8 cellular contexts compared by ENCODE assay signal in the genomic region with DNA sequence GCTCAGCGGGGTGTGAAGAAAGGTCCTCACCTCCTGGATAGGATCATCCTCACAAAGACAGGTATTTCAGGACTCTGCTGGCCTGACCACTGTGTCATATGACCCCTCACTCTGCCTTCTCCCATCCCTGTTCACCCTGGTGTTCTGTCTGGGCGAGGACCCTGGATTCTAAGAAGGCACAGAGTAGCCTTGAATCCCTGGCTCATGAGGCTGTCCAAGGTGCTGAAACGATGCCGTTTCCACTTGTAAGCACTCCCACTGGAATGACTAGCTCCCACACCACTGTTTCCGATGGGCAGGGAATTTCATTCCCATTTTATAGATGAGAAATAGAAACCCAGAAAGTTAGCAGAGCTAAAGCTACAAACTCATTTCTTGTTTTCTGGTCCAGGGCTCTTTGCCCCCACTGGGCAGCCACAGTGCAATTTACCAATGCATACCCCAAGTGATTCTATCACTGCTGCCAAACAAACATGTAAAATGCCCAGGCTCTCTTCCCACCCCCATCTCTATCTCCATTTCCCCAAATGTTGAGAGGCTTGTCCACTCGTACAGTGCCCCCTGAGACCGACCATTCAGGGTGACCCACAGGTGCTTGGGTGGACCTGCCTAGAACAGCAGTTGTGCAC.
DNase-seq lines count a peak whose midpoint lies in the region; ATAC-seq, FAIRE-seq and TF ChIP-seq lines count a peak whose summit lies in the region.

No MANE protein-coding gene starts in this region.

- H3K36me3 ChIP-seq in HepG2 (replicated peaks in 1 of 2; ENCODE audit: control insufficient read depth in 1 of 2, insufficient read depth in 2 of 2, low read length in 2 of 2) (no peaks in the 10 kb centered on the region), right lobe of liver (no peaks in the 10 kb centered on the region), SK-N-SH (replicated peaks in 1 of 2; ENCODE audit: control insufficient read depth in 1 of 2, insufficient read depth in 2 of 2, low read length in 1 of 2) (no peaks in the 10 kb centered on the region), thyroid gland (no peaks in the 10 kb centered on the region)

- TF ChIP-seq EP300 in HepG2 (IDR thresholded peaks at IDR 0.05; ENCODE audit: low read depth in 2 of 2, low read length in 2 of 2) (no peak), HepG2 (CRISPR knock-in tag; IDR thresholded peaks at IDR 0.05; ENCODE audit: borderline replicate concordance) (no peak), SK-N-SH (IDR thresholded peaks at IDR 0.05; ENCODE audit: borderline replicate concordance in 1 of 2, low read depth in 1 of 2, low read length in 1 of 2) (no peak)

- no TSS peak for BruUV-seq in HepG2 (replicated peaks; lab: Mats Ljungman, UMichigan)

- H4K20me1 ChIP-seq in HepG2 (ENCODE audit: insufficient read depth, low read length), result no peaks in the 10 kb centered on the region
- H4K20me1 ChIP-seq in SK-N-SH (ENCODE audit: insufficient read depth), result no peaks in the 10 kb centered on the region

- TF ChIP-seq CTCF in HepG2 (CRISPR knock-in tag; IDR thresholded peaks at IDR 0.05), result no peak
- TF ChIP-seq CTCF in right lobe of liver (IDR thresholded peaks at IDR 0.05), result no peak
- TF ChIP-seq CTCF in SK-N-SH (IDR thresholded peaks at IDR 0.05), result no peak
- no peak for TF ChIP-seq CTCF in fibroblast of villous mesenchyme (IDR thresholded peaks at IDR 0.05; ENCODE audit: insufficient read depth, low read depth, low read length)
- no peak for TF ChIP-seq CTCF in thyroid gland (IDR thresholded peaks at IDR 0.05)

- H3K27ac ChIP-seq in HepG2 (ENCODE audit: extremely low read length, insufficient read depth, low read length) (no peak overlapping the region), right lobe of liver (no peak overlapping the region), SK-N-SH (ENCODE audit: low read depth in 2 of 2, low read length in 1 of 2) (no peak overlapping the region), thyroid gland (no peak overlapping the region)

- H3K9me3 ChIP-seq in HepG2 (ENCODE audit: low read length) (no peaks in the 10 kb centered on the region), right lobe of liver (no peaks in the 10 kb centered on the region), SK-N-SH (no peaks in the 10 kb centered on the region), thyroid gland (no peaks in the 10 kb centered on the region)

- FAIRE-seq in HepG2 (lab: Jason Lieb, UNC), result no peak

- intact Hi-C loops in HepG2 (cut with micrococcal nuclease; ENCODE audit: unreplicated experiment) (no loop called here), right lobe of liver (cut with DNase I) (no loop called here), thyroid gland (cut with DNase I) (no loop called here)

- H3K79me2 ChIP-seq in HepG2 (ENCODE audit: insufficient read depth, low read length), result no peaks in the 10 kb centered on the region
- H3K79me2 ChIP-seq in SK-N-SH (ENCODE audit: insufficient read depth), result no peaks in the 10 kb centered on the region

- in situ Hi-C loops in HepG2 (cut with HindIII; ENCODE audit: extremely low pct_ligation_motif_present, low pct_unique_long_range_greater_than_20kb), result no loop called here

- CTCF ChIA-PET in HepG2 (lab: Yijun Ruan, JAX; ENCODE audit: low intra/inter-chr PET ratio, low total read pairs) (no interaction called here), SK-N-SH (lab: Yijun Ruan, JAX) (interaction anchor here (1.1 to 1.9 kb wide), 3 partner anchors 11 to 546 kb away, joined by 3 to 5 read pairs (median 5); no protein-coding TSS in a partner anchor)

- H2AFZ ChIP-seq in HepG2 (ENCODE audit: low read length) (no peak overlapping the region), SK-N-SH (ENCODE audit: low read depth) (no peak overlapping the region)

- H3F3A ChIP-seq in SK-N-SH (replicated peaks; ENCODE audit: insufficient read depth), result no peaks in the 10 kb centered on the region

- H3K4me3 ChIP-seq in HepG2 (replicated peaks in 1 of 3; ENCODE audit: insufficient read depth in 1 of 3, low read depth in 2 of 3, low read length in 3 of 3), result no peak overlapping the region
- no peak overlapping the region for H3K4me3 ChIP-seq in right lobe of liver
- H3K4me3 ChIP-seq in SK-N-SH (ENCODE audit: low read depth in 2 of 2, low read length in 1 of 2), result no peak overlapping the region
- no peak overlapping the region for H3K4me3 ChIP-seq in fibroblast of villous mesenchyme (ENCODE audit: low read depth, low read length)
- H3K4me3 ChIP-seq in thyroid gland (replicated peaks in 1 of 3), result no peak overlapping the region

- ATAC-seq in HepG2 (peak; percentile 30; the same call in 1 of the 3 replicates), right lobe of liver (no peak), GM18511 (IDR thresholded peaks at IDR 0.05; ENCODE audit: unreplicated experiment) (no peak)

- H3K4me2 ChIP-seq in HepG2 (ENCODE audit: low read depth, low read length) (no peak overlapping the region), SK-N-SH (no peak overlapping the region)

- H3K27me3 ChIP-seq in HepG2 (ENCODE audit: control insufficient read depth in 1 of 2, insufficient read depth in 2 of 2, low read length in 2 of 2) (no peaks in the 10 kb centered on the region), right lobe of liver (no peaks in the 10 kb centered on the region), SK-N-SH (ENCODE audit: insufficient read depth) (no peaks in the 10 kb centered on the region), thyroid gland (no peaks in the 10 kb centered on the region)

- WGBS in HepG2 (ENCODE audit: low lambda C conversion rate), result 0% methylated on average over 6 of the region's 7 CpGs
- WGBS in right lobe of liver (ENCODE audit: insufficient coverage, low coverage, low lambda C conversion rate, missing lambda C conversion rate), result 26% methylated on average over 5 of the region's 7 CpGs
- WGBS in SK-N-SH (ENCODE audit: low lambda C conversion rate), result 53% methylated on average over 7 of the region's 7 CpGs
- 38 to 40% methylated on average over 7 of the region's 7 CpGs for WGBS in thyroid gland, 2 donors

- peak; percentile 11 for DNase-seq in HepG2 (ENCODE audit: low spot score)
- no peak for DNase-seq in right lobe of liver
- no peak for DNase-seq in SK-N-SH
- DNase-seq in fibroblast of villous mesenchyme (ENCODE audit: low read depth), result peak; percentile 63
- DNase-seq in thyroid gland, result peak; percentile 19 to 50
- no peak for DNase-seq in activated CD8-positive, alpha-beta memory T cell treated with anti-CD3 and anti-CD28 coated beads, Interleukin-2, amount 50 U/mL, for 4 hours
- no peak for DNase-seq in NCI-H2196 (lab: John Stamatoyannopoulos, UW; ENCODE audit: unreplicated experiment)

- peaks cover 16% of the 10 kb centered on the region for H3K4me1 ChIP-seq in HepG2 (ENCODE audit: insufficient read depth, low read length)
- peaks cover 0 to 2% (median 0%) of the 10 kb centered on the region in 4 donors for H3K4me1 ChIP-seq in right lobe of liver
- H3K4me1 ChIP-seq in SK-N-SH (ENCODE audit: control insufficient read depth in 1 of 2, insufficient read depth in 2 of 2, low read depth in 1 of 2, low read length in 1 of 2), result peaks cover 0 to 36% of the 10 kb centered on the region in 2 experiments; a peak in 2 of 4 replicates
- no peaks in the 10 kb centered on the region for H3K4me1 ChIP-seq in thyroid gland

- no peak overlapping the region for H3K9ac ChIP-seq in HepG2 (ENCODE audit: insufficient read depth, low read depth, low read length)
- H3K9ac ChIP-seq in SK-N-SH, result no peak overlapping the region

- no peaks in the 10 kb centered on the region for H3K9me2 ChIP-seq in SK-N-SH

- no peak for TF ChIP-seq RAD21 in HepG2 (CRISPR knock-in tag; IDR thresholded peaks at IDR 0.05)
- TF ChIP-seq RAD21 in SK-N-SH (IDR thresholded peaks at IDR 0.05; ENCODE audit: low read length), result no peak

- TF ChIP-seq POLR2A in HepG2 (IDR thresholded peaks at IDR 0.05; ENCODE audit: insufficient read depth in 1 of 2, low read depth in 2 of 2, low read length in 2 of 2) (no peak), right lobe of liver (IDR thresholded peaks at IDR 0.05) (no peak), thyroid gland (IDR thresholded peaks at IDR 0.05) (no peak)

- POLR2A ChIA-PET in HepG2 (lab: Yijun Ruan, JAX) (no interaction called here), SK-N-SH (lab: Yijun Ruan, JAX) (no interaction called here)

TF ChIP-seq in HepG2, 621 proteins besides CTCF, POLR2A, EP300 and RAD21 (continues in another document):
- peak; percentile 47; the same call in 1 of the 2 replicates for TF ChIP-seq HDAC2 (CRISPR knock-in tag; IDR thresholded peaks at IDR 0.05)

TF ChIP-seq in SK-N-SH, 30 proteins besides CTCF, POLR2A, EP300 and RAD21:
- TF ChIP-seq, protein P1, sequence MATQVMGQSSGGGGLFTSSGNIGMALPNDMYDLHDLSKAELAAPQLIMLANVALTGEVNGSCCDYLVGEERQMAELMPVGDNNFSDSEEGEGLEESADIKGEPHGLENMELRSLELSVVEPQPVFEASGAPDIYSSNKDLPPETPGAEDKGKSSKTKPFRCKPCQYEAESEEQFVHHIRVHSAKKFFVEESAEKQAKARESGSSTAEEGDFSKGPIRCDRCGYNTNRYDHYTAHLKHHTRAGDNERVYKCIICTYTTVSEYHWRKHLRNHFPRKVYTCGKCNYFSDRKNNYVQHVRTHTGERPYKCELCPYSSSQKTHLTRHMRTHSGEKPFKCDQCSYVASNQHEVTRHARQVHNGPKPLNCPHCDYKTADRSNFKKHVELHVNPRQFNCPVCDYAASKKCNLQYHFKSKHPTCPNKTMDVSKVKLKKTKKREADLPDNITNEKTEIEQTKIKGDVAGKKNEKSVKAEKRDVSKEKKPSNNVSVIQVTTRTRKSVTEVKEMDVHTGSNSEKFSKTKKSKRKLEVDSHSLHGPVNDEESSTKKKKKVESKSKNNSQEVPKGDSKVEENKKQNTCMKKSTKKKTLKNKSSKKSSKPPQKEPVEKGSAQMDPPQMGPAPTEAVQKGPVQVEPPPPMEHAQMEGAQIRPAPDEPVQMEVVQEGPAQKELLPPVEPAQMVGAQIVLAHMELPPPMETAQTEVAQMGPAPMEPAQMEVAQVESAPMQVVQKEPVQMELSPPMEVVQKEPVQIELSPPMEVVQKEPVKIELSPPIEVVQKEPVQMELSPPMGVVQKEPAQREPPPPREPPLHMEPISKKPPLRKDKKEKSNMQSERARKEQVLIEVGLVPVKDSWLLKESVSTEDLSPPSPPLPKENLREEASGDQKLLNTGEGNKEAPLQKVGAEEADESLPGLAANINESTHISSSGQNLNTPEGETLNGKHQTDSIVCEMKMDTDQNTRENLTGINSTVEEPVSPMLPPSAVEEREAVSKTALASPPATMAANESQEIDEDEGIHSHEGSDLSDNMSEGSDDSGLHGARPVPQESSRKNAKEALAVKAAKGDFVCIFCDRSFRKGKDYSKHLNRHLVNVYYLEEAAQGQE (IDR thresholded peaks at IDR 0.05; ENCODE audit: low read depth, low read length), result peak; percentile 97
- no peak for TF ChIP-seq FOXJ3 (CRISPR knock-in tag; IDR thresholded peaks at IDR 0.05)

Comparison
In these comparisons a context has a peak if more than half of its experiments do, and no peak if none do; other contexts are left out.
1. DNase-seq: peak in HepG2 (single experiment), fibroblast of villous mesenchyme (single experiment) and thyroid gland (2 of 2); none in right lobe of liver (0 of 3), SK-N-SH (single experiment), activated CD8-positive, alpha-beta memory T cell treated with anti-CD3 and anti-CD28 coated beads, Interleukin-2, amount 50 U/mL, for 4 hours (single experiment) and NCI-H2196 (single experiment).
2. Of the 25 proteins assayed by ChIP-seq in both HepG2 and SK-N-SH: peak only in HepG2: FOSL2 and FOXM1; only in SK-N-SH: none; in both: none; in neither: 22; mixed calls (peak in some experiments, not most) for 1.